Comparison of ENCODE assay signal across 10 cellular contexts in the genomic region with DNA sequence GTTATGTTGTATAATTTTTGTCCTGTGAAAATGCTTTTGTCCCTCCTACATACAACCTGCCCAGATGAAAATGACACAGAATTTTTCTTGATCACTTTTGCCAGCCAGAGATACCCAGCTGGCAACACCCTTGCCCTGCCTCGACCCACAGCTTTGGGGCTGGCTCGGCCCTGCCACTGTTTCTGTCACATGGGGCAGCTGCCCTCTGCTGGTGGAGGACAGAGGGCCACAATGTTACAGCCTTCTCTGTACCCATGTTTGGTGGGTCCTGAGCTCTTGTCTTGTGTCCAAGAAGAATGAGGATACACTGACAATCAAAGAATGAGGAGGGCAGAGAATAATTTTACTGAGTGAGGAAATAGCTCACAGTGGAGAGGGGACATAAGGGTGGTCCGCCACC. TPM values are rescaled to one million over a fixed set of nuclear protein-coding genes. Genes with fewer than 3 reads are reported as not detected.
DNase-seq lines count a peak whose midpoint lies in the region; ATAC-seq and TF ChIP-seq lines count a peak whose summit lies in the region.
"Had no signal": no experiment of that assay in that cellular context is flagged by ENCODE, and none has a peak within 500 bp of the region (broad histone marks: within the 10 kb centered on the region; RNA-seq: fewer than 3 reads in every experiment).

No MANE protein-coding gene starts in this region.

- WGBS in mesendoderm (ENCODE audit: extremely low coverage, insufficient coverage, low lambda C conversion rate) = no CpG with 5 or more reads among the region's 3 CpGs

- no peak overlapping the region for H3K56ac ChIP-seq in mesendoderm (ENCODE audit: low read length)

- H3K4me3 ChIP-seq in GM06990 (replicated peaks; ENCODE audit: low read depth, low read length) (no peak overlapping the region), astrocyte of the cerebellum (ENCODE audit: low read depth, low read length) (no peak overlapping the region), mesendoderm (ENCODE audit: low read length) (no peak overlapping the region)
- H3K4me3 ChIP-seq: ascending aorta had no signal

- no peak overlapping the region for H3K4ac ChIP-seq in mesendoderm (ENCODE audit: low read depth, low read length)

- no peak overlapping the region for H2BK5ac ChIP-seq in mesendoderm (ENCODE audit: low read length)

- no peak overlapping the region for H2BK15ac ChIP-seq in mesendoderm (replicated peaks; ENCODE audit: low read depth)

- DNase-seq in GM06990 (ENCODE audit: extremely low read depth, insufficient read length) (no peak), HT1080 (ENCODE audit: low read depth) (peak; percentile 0), astrocyte of the cerebellum (ENCODE audit: low read depth) (no peak), mesendoderm (peak; percentile 19), NCI-H2107 treated with DMSO at 0.1 percent for 48 hours (lab: John Stamatoyannopoulos, UW; ENCODE audit: unreplicated experiment) (no peak)
- DNase-seq: retina, T-helper 9 cell had no signal

- H3K9ac ChIP-seq in mesendoderm (ENCODE audit: low read length) = no peak overlapping the region

- H3K4me2 ChIP-seq in mesendoderm (ENCODE audit: low read length) = no peak overlapping the region

- TF ChIP-seq CTCF in GM06990 (IDR thresholded peaks at IDR 0.05; ENCODE audit: insufficient read depth, low read length, poor library complexity, severe bottlenecking) (peak; percentile 70), astrocyte of the cerebellum (IDR thresholded peaks at IDR 0.05; ENCODE audit: low read depth, low read length, missing control alignments) (peak; percentile 30)

- no peaks in the 10 kb centered on the region for H3K27me3 ChIP-seq in GM06990 (replicated peaks; ENCODE audit: control insufficient read depth, insufficient read depth, low read length)
- no peaks in the 10 kb centered on the region for H3K27me3 ChIP-seq in mesendoderm (ENCODE audit: insufficient read depth, low read length, poor library complexity)
- H3K27me3 ChIP-seq: ascending aorta had no signal

- H2BK120ac ChIP-seq in mesendoderm (ENCODE audit: low read depth, low read length) = no peak overlapping the region

- no peak overlapping the region for H3K23ac ChIP-seq in mesendoderm (ENCODE audit: low read length)

- no peak for ATAC-seq in GM19324 (IDR thresholded peaks at IDR 0.05; ENCODE audit: low FRiP score, unreplicated experiment)
- no peak for ATAC-seq in HG02763 (IDR thresholded peaks at IDR 0.05; ENCODE audit: unreplicated experiment)

- no peak overlapping the region for H4K5ac ChIP-seq in mesendoderm (ENCODE audit: low read length)

- H3K27ac ChIP-seq in mesendoderm (ENCODE audit: low read depth, low read length) = no peak overlapping the region
- H3K27ac ChIP-seq: ascending aorta had no signal

- H3K4me1 ChIP-seq in mesendoderm (ENCODE audit: control insufficient read depth, low read depth, low read length) = no peaks in the 10 kb centered on the region
- H3K4me1 ChIP-seq: ascending aorta had no signal

- no peaks in the 10 kb centered on the region for H3K79me1 ChIP-seq in mesendoderm (ENCODE audit: low read length)

- in situ Hi-C loops in astrocyte of the cerebellum (cut with HindIII; ENCODE audit: low sequenced_read_pairs) = no loop called here

- no peaks in the 10 kb centered on the region for H3K36me3 ChIP-seq in GM06990 (ENCODE audit: control insufficient read depth, insufficient read depth, low read length)
- no peaks in the 10 kb centered on the region for H3K36me3 ChIP-seq in mesendoderm (ENCODE audit: control insufficient read depth, insufficient read depth, low read length)
- H3K36me3 ChIP-seq: ascending aorta had no signal

- no peak overlapping the region for H3K18ac ChIP-seq in mesendoderm (ENCODE audit: low read length)

- H2AK5ac ChIP-seq in mesendoderm (ENCODE audit: low read length) = no peak overlapping the region

- H4K8ac ChIP-seq in mesendoderm (ENCODE audit: low read depth, low read length) = no peak overlapping the region

- no peaks in the 10 kb centered on the region for H3K79me2 ChIP-seq in mesendoderm (ENCODE audit: control insufficient read depth, insufficient read depth, low read length)

RNA-seq across cellular contexts. Expression of gene BMP15, which starts 31.1 kb away (rescaled TPM):
- not detected in 2 replicates for total RNA-seq in HT1080 (2014; rRNA removed; shearing (Covaris generic))
- not detected in 2 replicates for polyA plus RNA-seq in HT1080 (2015; cell fraction: cytosol; rRNA removed)
- polyA plus RNA-seq in HT1080 (2015; cell fraction: nucleus; rRNA removed) = not detected in 2 replicates
- polyA plus RNA-seq in mesendoderm (2013, experiment 1 of 2) = not detected
- polyA plus RNA-seq in mesendoderm (2013, experiment 2 of 2) = not detected
- total RNA-seq: ascending aorta had no signal

Comparison
In these comparisons a context has a peak if more than half of its experiments do, and no peak if none do; other contexts are left out.
1. DNase-seq: peak in HT1080 (single experiment) and mesendoderm (single experiment); none in GM06990 (single experiment), astrocyte of the cerebellum (single experiment) and NCI-H2107 treated with DMSO at 0.1 percent for 48 hours (single experiment).